9 cellular contexts compared by ENCODE assay signal in genomic region chr7:18505870-18506460, GRCh38. TPM values are rescaled to one million over a fixed set of nuclear protein-coding genes. Genes with fewer than 3 reads are reported as not detected.
DNase-seq lines count a peak whose midpoint lies in the region; ATAC-seq and TF ChIP-seq lines count a peak whose summit lies in the region.
"Had no signal": no experiment of that assay in that cellular context is flagged by ENCODE, and none has a peak within 500 bp of the region (broad histone marks: within the 10 kb centered on the region; RNA-seq: fewer than 3 reads in every experiment).

No MANE protein-coding gene starts in this region.

- TF ChIP-seq CTCF in chondrocyte (IDR thresholded peaks at IDR 0.05) (no peak), mammary epithelial cell (conservative IDR thresholded peaks at IDR 0.05 in 1 of 2, IDR thresholded peaks at IDR 0.05 in 1 of 2; ENCODE audit: extremely low read depth in 1 of 2, insufficient read depth in 1 of 2, low read depth in 1 of 2, low read length in 2 of 2) (no peak), vagina (IDR thresholded peaks at IDR 0.05) (no peak)

- no peak overlapping the region for H3K4me2 ChIP-seq in mammary epithelial cell (ENCODE audit: insufficient read depth, low read depth, low read length)

- H3K79me2 ChIP-seq in ACC112 (ENCODE audit: control insufficient read depth, insufficient read depth, low read length, unreplicated experiment) = peaks cover 15% of the 10 kb centered on the region
- H3K79me2 ChIP-seq in mammary epithelial cell (ENCODE audit: insufficient read depth, low read length) = peaks cover 19% of the 10 kb centered on the region

- ATAC-seq in GM19328 (IDR thresholded peaks at IDR 0.05; ENCODE audit: unreplicated experiment) (peak; percentile 45), HG03342 (IDR thresholded peaks at IDR 0.05; ENCODE audit: unreplicated experiment) (peak; percentile 44)

- H3K9ac ChIP-seq in mammary epithelial cell (ENCODE audit: insufficient read depth, low read length) = no peak overlapping the region

- H4K20me1 ChIP-seq in mammary epithelial cell (ENCODE audit: insufficient read depth, low read length) = no peaks in the 10 kb centered on the region

- H3K9me3 Mint-ChIP-seq in chondrocyte (ENCODE audit: low read depth) = peaks cover 2% of the 10 kb centered on the region

- no peaks in the 10 kb centered on the region for H3K36me3 ChIP-seq in ACC112 (ENCODE audit: insufficient read depth, low read length)
- no peaks in the 10 kb centered on the region for H3K36me3 ChIP-seq in mammary epithelial cell (ENCODE audit: insufficient read depth, low read length)
- no peaks in the 10 kb centered on the region for H3K36me3 ChIP-seq in vagina

- no peaks in the 10 kb centered on the region for H3K36me3 Mint-ChIP-seq in chondrocyte (ENCODE audit: low read depth)

- H3K27me3 ChIP-seq in ACC112 (ENCODE audit: insufficient read depth, low read length) (no peaks in the 10 kb centered on the region), mammary epithelial cell (ENCODE audit: insufficient read depth, low read length) (no peaks in the 10 kb centered on the region), vagina (no peaks in the 10 kb centered on the region)

- H3K4me3 ChIP-seq in ACC112 (ENCODE audit: low read depth, low read length) = no peak overlapping the region
- no peak overlapping the region for H3K4me3 ChIP-seq in mammary epithelial cell (replicated peaks in 1 of 3; ENCODE audit: insufficient read depth in 1 of 3, low read depth in 2 of 3, low read length in 3 of 3)
- no peak overlapping the region for H3K4me3 ChIP-seq in vagina

- no TSS peak for BruUV-seq in mammary epithelial cell (replicated peaks; lab: Mats Ljungman, UMichigan)

- H3K27me3 Mint-ChIP-seq in chondrocyte (ENCODE audit: low read depth) = no peaks in the 10 kb centered on the region

- DNase-seq in chondrocyte (ENCODE audit: low spot score) (no peak), NCI-H774 (lab: John Stamatoyannopoulos, UW) (no peak), mammary epithelial cell (no peak), vagina (ENCODE audit: extremely low spot score in 2 of 2) (no peak)
- DNase-seq in stimulated activated CD4-positive, alpha-beta T cell treated with anti-CD3 and anti-CD28 coated beads, Interleukin-4, amount 100 ng/mL, for 1 hour = no peak

- peak overlapping the region; percentile 30; the same call in 1 of the 2 replicates for H3K27ac ChIP-seq in ACC112 (ENCODE audit: low read depth, low read length)
- no peak overlapping the region for H3K27ac ChIP-seq in mammary epithelial cell (ENCODE audit: insufficient read depth, low read depth, low read length)
- no peak overlapping the region for H3K27ac ChIP-seq in vagina
- H3K27ac ChIP-seq: epithelial cell of prostate had no signal

- H3K27ac Mint-ChIP-seq in chondrocyte (ENCODE audit: unreplicated experiment) = peak overlapping the region; percentile 90

- CTCF ChIA-PET in mammary epithelial cell (lab: Charles Lee; ENCODE audit: low non-redundant PET) = no interaction called here

- H3K4me1 Mint-ChIP-seq in chondrocyte (ENCODE audit: low read depth) = peaks cover 55% of the 10 kb centered on the region

- H3K4me3 Mint-ChIP-seq in chondrocyte (ENCODE audit: unreplicated experiment) = no peak overlapping the region

- in situ Hi-C loops in mammary epithelial cell (cut with MboI; ENCODE audit: low sequenced_read_pairs in 2 of 2) = loop anchor here in 1 of 2 donors (25.0 kb wide), 1 partner anchor 144 kb away; no protein-coding TSS in a partner anchor

- H3K4me1 ChIP-seq in ACC112 (ENCODE audit: control insufficient read depth, insufficient read depth, low read length, unreplicated experiment) (peaks cover 24% of the 10 kb centered on the region), mammary epithelial cell (ENCODE audit: insufficient read depth, low read length) (peaks cover 11% of the 10 kb centered on the region), vagina (peaks cover 8% of the 10 kb centered on the region)

- TF ChIP-seq POLR2A in vagina (IDR thresholded peaks at IDR 0.05) = no peak

- H2AFZ ChIP-seq in ACC112 (ENCODE audit: low read length, unreplicated experiment) = no peak overlapping the region
- H2AFZ ChIP-seq in mammary epithelial cell (ENCODE audit: low read depth, low read length) = no peak overlapping the region

- intact Hi-C loops in mammary epithelial cell (cut with micrococcal nuclease) (no loop called here), vagina (cut with DNase I) (no loop called here)

- WGBS in mammary epithelial cell (ENCODE audit: low coverage, missing lambda C conversion rate) = 98% methylated on average over 5 of the region's 5 CpGs

- dilution Hi-C loops in mammary epithelial cell (cut with HindIII; ENCODE audit: low sequenced_read_pairs) = no loop called here

- no peaks in the 10 kb centered on the region for H3K9me3 ChIP-seq in mammary epithelial cell (replicated peaks; ENCODE audit: insufficient read depth, low read length)
- H3K9me3 ChIP-seq in vagina = no peaks in the 10 kb centered on the region

RNA-seq across cellular contexts. Expression of gene HDAC9, which starts 10.4 kb away (rescaled TPM):
- total RNA-seq in chondrocyte (5.0 to 6.1 TPM (median 5.9 TPM) in 3 replicates), mammary epithelial cell (10 to 100 TPM; 33.3 to 34.0 TPM), vagina (32.4 TPM)
- 5.9 TPM for polyA plus RNA-seq in mammary epithelial cell
- polyA minus RNA-seq in mammary epithelial cell = 10.0 TPM
